In genomic region chr4:107380190-107380589, GRCh38 we compare ENCODE assay signal across 1 cellular context.
TF ChIP-seq lines count a peak whose summit lies in the region.

No MANE protein-coding gene starts in this region.

TF ChIP-seq in SK-N-SH treated with all-trans-retinoic acid at 6 μM for 48 hours, 23 proteins besides CTCF, POLR2A, EP300 and RAD21:
- TF ChIP-seq CSRNP3 (CRISPR knock-in tag; IDR thresholded peaks at IDR 0.05) (no peak), ARNTL (CRISPR knock-in tag; IDR thresholded peaks at IDR 0.05; ENCODE audit: borderline replicate concordance, low read depth) (no peak), ZNF70 (CRISPR knock-in tag; IDR thresholded peaks at IDR 0.05) (no peak), ZNF8 (CRISPR knock-in tag; IDR thresholded peaks at IDR 0.05) (no peak), TOX (CRISPR knock-in tag; IDR thresholded peaks at IDR 0.05; ENCODE audit: borderline replicate concordance) (no peak), ZFP30 (CRISPR knock-in tag; IDR thresholded peaks at IDR 0.05) (no peak), RARB (CRISPR knock-in tag; IDR thresholded peaks at IDR 0.05) (no peak), ZFP3 (CRISPR knock-in tag; IDR thresholded peaks at IDR 0.05) (no peak), ZNF565 (CRISPR knock-in tag; conservative IDR thresholded peaks at IDR 0.05; ENCODE audit: low read depth) (no peak), PATZ1 (CRISPR knock-in tag; IDR thresholded peaks at IDR 0.05; ENCODE audit: borderline replicate concordance) (no peak), POU6F1 (CRISPR knock-in tag; IDR thresholded peaks at IDR 0.05; ENCODE audit: borderline replicate concordance, low read depth) (no peak), TCF4 (CRISPR knock-in tag; IDR thresholded peaks at IDR 0.05; ENCODE audit: borderline replicate concordance) (no peak), ISL1 (CRISPR knock-in tag; IDR thresholded peaks at IDR 0.05) (no peak), ESRRG (CRISPR knock-in tag; IDR thresholded peaks at IDR 0.05) (no peak), TSHZ2 (CRISPR knock-in tag; IDR thresholded peaks at IDR 0.05) (no peak), OSR1 (CRISPR knock-in tag; IDR thresholded peaks at IDR 0.05) (no peak), CSDC2 (CRISPR knock-in tag; IDR thresholded peaks at IDR 0.05) (no peak), GLIS3 (CRISPR knock-in tag; IDR thresholded peaks at IDR 0.05) (no peak), BACH2 (CRISPR knock-in tag; IDR thresholded peaks at IDR 0.05; ENCODE audit: borderline replicate concordance) (no peak)
